20 cellular contexts compared by ENCODE assay signal in the genomic region with DNA sequence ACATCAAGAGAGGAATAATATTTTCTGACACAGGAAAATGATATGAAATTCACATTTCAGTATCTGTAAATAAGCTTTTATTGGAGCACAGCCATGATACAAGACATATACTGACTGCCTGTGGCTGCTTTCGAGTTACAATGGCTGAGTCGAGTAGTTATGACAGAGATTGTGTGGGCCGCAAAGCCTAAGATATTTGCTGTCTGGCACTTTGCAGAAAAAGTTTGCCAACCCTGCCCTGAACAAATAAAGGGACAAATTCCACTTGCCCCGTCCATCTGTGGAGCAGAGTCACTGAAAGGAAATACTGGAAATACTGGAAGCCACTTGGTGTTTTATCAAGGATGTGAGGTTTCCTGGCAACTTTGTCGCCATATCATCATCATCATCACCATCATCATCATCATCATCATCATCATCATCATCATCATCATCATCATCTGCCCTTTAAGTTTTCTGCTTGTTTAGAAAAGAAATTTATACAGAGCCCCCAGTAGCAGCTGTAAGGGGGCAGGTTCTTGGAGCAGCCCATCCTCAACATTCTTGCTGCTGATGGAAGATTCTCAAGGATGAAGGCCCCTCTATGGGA.
DNase-seq lines count a peak whose midpoint lies in the region; ATAC-seq and TF ChIP-seq lines count a peak whose summit lies in the region.
"Had no signal": no experiment of that assay in that cellular context is flagged by ENCODE, and none has a peak within 500 bp of the region (broad histone marks: within the 10 kb centered on the region; RNA-seq: fewer than 3 reads in every experiment).

No MANE protein-coding gene starts in this region.

- H3K4me1 ChIP-seq in adipocyte (ENCODE audit: control insufficient read depth, insufficient read depth, low read length), result peaks cover 27% of the 10 kb centered on the region

- no peaks in the 10 kb centered on the region for H3K9me3 ChIP-seq in adipocyte (ENCODE audit: control insufficient read depth, low read length)

- no peak for DNase-seq in adipocyte (ENCODE audit: low read depth)
- DNase-seq in fibroblast of the aortic adventitia (ENCODE audit: low read depth), result peak; percentile 50
- DNase-seq in type B pancreatic cell (ENCODE audit: extremely low spot score, unreplicated experiment), result no peak
- no peak for DNase-seq in cerebellar nuclear complex (lab: John Stamatoyannopoulos, UW)
- no peak for DNase-seq in SKM-1 (lab: John Stamatoyannopoulos, UW; ENCODE audit: unreplicated experiment)
- DNase-seq: activated CD4-positive, alpha-beta T cell treated with anti-CD3 and anti-CD28 coated beads for 4 hours; activated CD8-positive, alpha-beta memory T cell treated with anti-CD3 and anti-CD28 coated beads, Interleukin-2, amount 10 ng/mL, durations not matched to agents 7 days and 5 days; activated naive CD8-positive, alpha-beta T cell treated with anti-CD3 and anti-CD28 coated beads for 36 hours; CD4-positive, alpha-beta memory T cell; foreskin fibroblast; GDM1; IMR-90; islet precursor cell; mesenchymal stem cell; NCI-H1436; NCI-H526 treated with DMSO at 0.1 percent for 48 hours; stimulated activated CD8-positive, alpha-beta memory T cell treated with anti-CD3 and anti-CD28 coated beads, Interleukin-4, amount 100 ng/mL, for 48 hours had no signal

- H3K27ac Mint-ChIP-seq in nephron (peak overlapping the region in 2 of 3 experiments; percentile 28 to 63), type B pancreatic cell (peak overlapping the region; percentile 22)
- H3K27ac Mint-ChIP-seq: activated CD8-positive, alpha-beta memory T cell treated with anti-CD3 and anti-CD28 coated beads, Interleukin-2, amount 10 ng/mL, durations not matched to agents 7 days and 5 days; activated naive CD8-positive, alpha-beta T cell treated with anti-CD3 and anti-CD28 coated beads for 36 hours; CD4-positive, alpha-beta memory T cell had no signal

- H3K9me3 Mint-ChIP-seq in nephron, result no peaks in the 10 kb centered on the region
- H3K9me3 Mint-ChIP-seq in type B pancreatic cell, result peaks cover 4% of the 10 kb centered on the region
- H3K9me3 Mint-ChIP-seq: activated naive CD8-positive, alpha-beta T cell treated with anti-CD3 and anti-CD28 coated beads for 36 hours; CD4-positive, alpha-beta memory T cell; neural crest cell had no signal

- H3K27me3 Mint-ChIP-seq in nephron (ENCODE audit: low read depth), result no peaks in the 10 kb centered on the region
- H3K27me3 Mint-ChIP-seq in type B pancreatic cell, result no peaks in the 10 kb centered on the region

- TF ChIP-seq CTCF in fibroblast of the aortic adventitia (IDR thresholded peaks at IDR 0.05; ENCODE audit: insufficient read depth, low read length) (no peak), nephron (IDR thresholded peaks at IDR 0.05; ENCODE audit: unreplicated experiment in 3 of 3) (no peak), type B pancreatic cell (conservative IDR thresholded peaks at IDR 0.05) (no peak)

- peaks cover 8% of the 10 kb centered on the region for H3K36me3 ChIP-seq in adipocyte (ENCODE audit: control insufficient read depth, insufficient read depth, low read length, severe bottlenecking)

- H3K9ac ChIP-seq in adipocyte (ENCODE audit: low read length), result peak overlapping the region; percentile 30

- H3K36me3 Mint-ChIP-seq in nephron (ENCODE audit: low read depth) (peaks cover 16% of the 10 kb centered on the region), type B pancreatic cell (peaks cover 15% of the 10 kb centered on the region)
- H3K36me3 Mint-ChIP-seq: activated CD8-positive, alpha-beta memory T cell treated with anti-CD3 and anti-CD28 coated beads, Interleukin-2, amount 10 ng/mL, durations not matched to agents 7 days and 5 days; activated naive CD8-positive, alpha-beta T cell treated with anti-CD3 and anti-CD28 coated beads for 36 hours had no signal

- no peak overlapping the region for H3K4me3 ChIP-seq in adipocyte (ENCODE audit: low read length)
- no peak overlapping the region for H3K4me3 ChIP-seq in fibroblast of the aortic adventitia (ENCODE audit: low read depth, low read length)

- no peaks in the 10 kb centered on the region for H3K27me3 ChIP-seq in adipocyte (replicated peaks; ENCODE audit: control insufficient read depth, insufficient read depth, low read length)

- ATAC-seq in GM19324 (IDR thresholded peaks at IDR 0.05; ENCODE audit: low FRiP score, unreplicated experiment), result no peak
- ATAC-seq: activated CD8-positive, alpha-beta memory T cell treated with anti-CD3 and anti-CD28 coated beads, Interleukin-2, amount 10 ng/mL, durations not matched to agents 7 days and 5 days had no signal

- H3K4me3 Mint-ChIP-seq in nephron (no peak overlapping the region), type B pancreatic cell (no peak overlapping the region)
- H3K4me3 Mint-ChIP-seq: activated CD8-positive, alpha-beta memory T cell treated with anti-CD3 and anti-CD28 coated beads, Interleukin-2, amount 10 ng/mL, durations not matched to agents 7 days and 5 days; activated naive CD8-positive, alpha-beta T cell treated with anti-CD3 and anti-CD28 coated beads for 36 hours; CD4-positive, alpha-beta memory T cell; neural crest cell had no signal

- peaks cover 36% of the 10 kb centered on the region for H3K4me1 Mint-ChIP-seq in nephron
- peaks cover 39% of the 10 kb centered on the region for H3K4me1 Mint-ChIP-seq in type B pancreatic cell (ENCODE audit: unreplicated experiment)
- H3K4me1 Mint-ChIP-seq: activated CD8-positive, alpha-beta memory T cell treated with anti-CD3 and anti-CD28 coated beads, Interleukin-2, amount 10 ng/mL, durations not matched to agents 7 days and 5 days; activated naive CD8-positive, alpha-beta T cell treated with anti-CD3 and anti-CD28 coated beads for 36 hours; CD4-positive, alpha-beta memory T cell had no signal
